ENCODE assay signal across 6 cellular contexts in the genomic region with DNA sequence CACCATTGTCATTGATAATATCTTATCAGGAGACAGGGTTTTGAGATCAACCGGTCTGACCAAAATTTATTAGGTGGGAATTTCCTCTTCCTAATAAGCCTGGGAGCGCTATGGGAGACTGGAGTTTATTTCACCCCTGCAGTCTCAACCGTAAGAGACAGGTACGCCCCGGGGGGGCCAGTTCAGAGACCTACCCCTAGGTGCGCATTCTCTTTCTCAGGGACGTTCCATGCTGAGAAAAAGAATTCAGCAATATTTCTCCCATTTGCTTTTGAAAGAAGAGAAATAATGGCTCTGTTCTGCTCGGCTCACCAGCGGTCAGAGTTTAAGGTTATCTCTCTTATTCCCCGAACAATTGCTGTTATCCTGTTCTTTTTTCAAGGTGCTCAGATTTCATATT. TPM values are rescaled to one million over a fixed set of nuclear protein-coding genes. Genes with fewer than 3 reads are reported as not detected.
A peak's percentile ranks its signal among the peaks of the same experiment; 100 is the strongest.
DNase-seq lines count a peak whose midpoint lies in the region; ATAC-seq and TF ChIP-seq lines count a peak whose summit lies in the region.
"Not testable (repeated sequence)": the region's sequence is repeated elsewhere in the genome, so short reads cannot be mapped to it uniquely, and the experiment has no call there.

No MANE protein-coding gene starts in this region.

- H2AK5ac ChIP-seq in H9 (ENCODE audit: insufficient read length, low read length); mesendoderm (ENCODE audit: low read length): not testable (repeated sequence)

- not testable (repeated sequence) for H4K91ac ChIP-seq in H9 (ENCODE audit: insufficient read length, low read depth, low read length)

- not testable (repeated sequence) for H4K5ac ChIP-seq in H9 (ENCODE audit: insufficient read length, low read depth, low read length); mesendoderm (ENCODE audit: low read length)

- TF ChIP-seq CTCF in H9 (conservative IDR thresholded peaks at IDR 0.05); WTC11 (IDR thresholded peaks at IDR 0.05): not testable (repeated sequence)
- peak; percentile 43 for TF ChIP-seq CTCF in endodermal cell (conservative IDR thresholded peaks at IDR 0.05)

- H2BK120ac ChIP-seq in H9 (ENCODE audit: low read depth, low read length, poor library complexity, severe bottlenecking); mesendoderm (ENCODE audit: low read depth, low read length): not testable (repeated sequence)

- H3K4ac ChIP-seq in H9 (ENCODE audit: low read depth, low read length); mesendoderm (ENCODE audit: low read depth, low read length): not testable (repeated sequence)

- H4K20me1 ChIP-seq in H9 (ENCODE audit: control insufficient read depth, insufficient read depth, insufficient read length): not testable (repeated sequence)

- H2AFZ ChIP-seq in H9 (ENCODE audit: low read length): not testable (repeated sequence)

- WGBS in H9 (ENCODE audit: extremely low coverage, insufficient read length, low lambda C conversion rate): no CpG with 5 or more reads among the region's 10 CpGs
- WGBS in endodermal cell (ENCODE audit: insufficient coverage in 1 of 2, insufficient read length in 1 of 2), 2 experiments: 10 to 50% methylated on average over 2 to 10 of the region's 10 CpGs
- no CpG with 5 or more reads among the region's 10 CpGs for WGBS in mesendoderm (ENCODE audit: extremely low coverage, insufficient coverage, low lambda C conversion rate)

- not testable (repeated sequence) for DNase-seq in H9
- DNase-seq in NCI-H146 treated with DMSO at 0.1 percent for 48 hours (lab: John Stamatoyannopoulos, UW; ENCODE audit: unreplicated experiment) (peak; percentile 42), WTC11 (ENCODE audit: low spot score) (peak; percentile 48), endodermal cell (peak; percentile 69), mesendoderm (peak; percentile 50)

- H3K9me3 ChIP-seq in H9 (ENCODE audit: control insufficient read depth, low read depth, low read length); HUES6 (ENCODE audit: control insufficient read depth, insufficient read depth, low read depth, low read length); endodermal cell (ENCODE audit: control insufficient read depth, low read length): not testable (repeated sequence)

- H3K4me1 Mint-ChIP-seq in H9 (peaks cover 54 to 57% of the 10 kb centered on the region in 2 experiments), WTC11 (peaks cover 79% of the 10 kb centered on the region), endodermal cell (peaks cover 64% of the 10 kb centered on the region)

- H2BK12ac ChIP-seq in H9 (ENCODE audit: insufficient read length, low read depth, low read length): not testable (repeated sequence)

- not testable (repeated sequence) for H3T11ph ChIP-seq in H9 (ENCODE audit: low read length)

- not testable (repeated sequence) for H2BK20ac ChIP-seq in H9 (ENCODE audit: low read depth, low read length, poor library complexity, severe bottlenecking)

- H3K79me2 ChIP-seq in H9 (ENCODE audit: insufficient read depth, low read length); mesendoderm (ENCODE audit: control insufficient read depth, insufficient read depth, low read length): not testable (repeated sequence)

- H3K27ac Mint-ChIP-seq in H9 (peak overlapping the region in 2 of 3 experiments; percentile 33 to 38; a peak in 3 of 7 replicates), WTC11 (peak overlapping the region; percentile 55), endodermal cell (peak overlapping the region; percentile 86)

- ATAC-seq in WTC11: not testable (repeated sequence)

- H3K4me3 ChIP-seq in HUES6 (ENCODE audit: low read depth, low read length): 0 out of 2 replicates have a peak overlapping the region, but pooled peaks have one; percentile 36
- H3K4me3 ChIP-seq in endodermal cell (ENCODE audit: low read length); mesendoderm (ENCODE audit: low read length): not testable (repeated sequence)

- H3K4me2 ChIP-seq in H9 (ENCODE audit: insufficient read depth, insufficient read length, low read length): peak overlapping the region; percentile 33
- not testable (repeated sequence) for H3K4me2 ChIP-seq in mesendoderm (ENCODE audit: low read length)

- not testable (repeated sequence) for H3K23ac ChIP-seq in H9 (ENCODE audit: insufficient read length, low read depth, low read length); mesendoderm (ENCODE audit: low read length)

- H2BK15ac ChIP-seq in H9 (ENCODE audit: low read depth, low read length); mesendoderm (replicated peaks; ENCODE audit: low read depth): not testable (repeated sequence)

- H3K4me3 Mint-ChIP-seq in H9: peak overlapping the region; percentile 45 to 61
- peak overlapping the region; percentile 66 for H3K4me3 Mint-ChIP-seq in WTC11
- H3K4me3 Mint-ChIP-seq in endodermal cell: peak overlapping the region; percentile 36

- not testable (repeated sequence) for H3K27me3 Mint-ChIP-seq in H9 (ENCODE audit: low read depth); WTC11 (ENCODE audit: low read depth); endodermal cell (ENCODE audit: insufficient read depth)

- peaks cover 49% of the 10 kb centered on the region for H3K36me3 ChIP-seq in HUES6 (ENCODE audit: control insufficient read depth, insufficient read depth, low read length)
- H3K36me3 ChIP-seq in endodermal cell (ENCODE audit: control insufficient read depth, insufficient read depth, low read length): peaks cover 45% of the 10 kb centered on the region
- not testable (repeated sequence) for H3K36me3 ChIP-seq in mesendoderm (ENCODE audit: control insufficient read depth, insufficient read depth, low read length)

- H3K36me3 Mint-ChIP-seq in H9 (ENCODE audit: insufficient read depth in 1 of 3, low read depth in 3 of 3) (peaks cover 11 to 34% (median 23%) of the 10 kb centered on the region in 3 experiments; a peak in 6 of 7 replicates), WTC11 (peaks cover 17% of the 10 kb centered on the region), endodermal cell (ENCODE audit: low read depth) (peaks cover 35% of the 10 kb centered on the region)

- H3K18ac ChIP-seq in H9 (ENCODE audit: insufficient read length, low read depth, low read length); mesendoderm (ENCODE audit: low read length): not testable (repeated sequence)

- not testable (repeated sequence) for H3K27ac ChIP-seq in H9 (ENCODE audit: insufficient read length, low read depth, low read length); endodermal cell (ENCODE audit: low read depth, low read length)
- H3K27ac ChIP-seq in HUES6 (ENCODE audit: low read depth, low read length) (peak overlapping the region; percentile 72; the same call in 1 of the 2 replicates), mesendoderm (ENCODE audit: low read depth, low read length) (peak overlapping the region; percentile 45)

- CTCF ChIA-PET in WTC11 (lab: Charles Lee): not testable (repeated sequence)

- not testable (repeated sequence) for H3K27me3 ChIP-seq in H9 (ENCODE audit: insufficient read depth, low read length); HUES6 (ENCODE audit: control insufficient read depth, insufficient read depth, low read length); endodermal cell (ENCODE audit: control insufficient read depth, insufficient read depth, low read length, poor library complexity, severe bottlenecking); mesendoderm (ENCODE audit: insufficient read depth, low read length, poor library complexity)

- H3K14ac ChIP-seq in H9 (ENCODE audit: insufficient read depth, low read length): not testable (repeated sequence)

- H3K9ac ChIP-seq in H9 (ENCODE audit: extremely low read depth, insufficient read length, low read length); HUES6 (ENCODE audit: low read length); endodermal cell (ENCODE audit: extremely low read depth, low read length, poor library complexity, severe bottlenecking); mesendoderm (ENCODE audit: low read length): not testable (repeated sequence)

- not testable (repeated sequence) for H3K4me1 ChIP-seq in H9 (ENCODE audit: insufficient read depth, low read length); mesendoderm (ENCODE audit: control insufficient read depth, low read depth, low read length)
- H3K4me1 ChIP-seq in HUES6 (ENCODE audit: control insufficient read depth, insufficient read depth, low read length) (peaks cover 69% of the 10 kb centered on the region), endodermal cell (ENCODE audit: control insufficient read depth, insufficient read depth, low read length) (peaks cover 18% of the 10 kb centered on the region)

- H3K56ac ChIP-seq in H9 (ENCODE audit: insufficient read length, low read depth, low read length); mesendoderm (ENCODE audit: low read length): not testable (repeated sequence)

- H3K9me3 Mint-ChIP-seq in H9, WTC11, endodermal cell: not testable (repeated sequence)

- not testable (repeated sequence) for H4K8ac ChIP-seq in H9 (replicated peaks; ENCODE audit: insufficient read length, low read depth, low read length); mesendoderm (ENCODE audit: low read depth, low read length)

- not testable (repeated sequence) for H2BK5ac ChIP-seq in H9 (ENCODE audit: insufficient read length, low read length); mesendoderm (ENCODE audit: low read length)

- H3K79me1 ChIP-seq in H9 (ENCODE audit: insufficient read depth, low read depth, low read length, poor library complexity, severe bottlenecking); mesendoderm (ENCODE audit: low read length): not testable (repeated sequence)

- POLR2A ChIA-PET in WTC11 (lab: Charles Lee): not testable (repeated sequence)

- not testable (repeated sequence) for H3K23me2 ChIP-seq in H9 (ENCODE audit: insufficient read length, low read depth, low read length, poor library complexity, severe bottlenecking)

TF ChIP-seq in WTC11, 78 proteins besides CTCF, POLR2A, EP300 and RAD21:
- TF ChIP-seq ZNF423 (CRISPR knock-in tag; IDR thresholded peaks at IDR 0.05): peak; percentile 94

RNA-seq across cellular contexts. Expression of a gene that starts 28.3 kb away (rescaled TPM):
- total RNA-seq in H9 (2021) (269 and 326 TPM in 2 replicates), WTC11 (2021) (362 to 409 TPM (median 407 TPM) in 3 replicates), endodermal cell (100 to 1,000 TPM; 453 to 480 TPM)
- polyA plus RNA-seq in endodermal cell (2013, experiment 1 of 2): 154 TPM
- polyA plus RNA-seq in endodermal cell (2013, experiment 2 of 2): 158 TPM
- 337 TPM for polyA plus RNA-seq in mesendoderm (2013, experiment 1 of 2)
- polyA plus RNA-seq in mesendoderm (2013, experiment 2 of 2): 318 TPM

Comparison
In these comparisons a context has a peak if more than half of its experiments do, and no peak if none do; other contexts are left out.
1. H3K27ac Mint-ChIP-seq: peak in every context shown above with its lines; median percentile 86 in endodermal cell; 55 in WTC11; 36 in H9.